ENCODE assay signal across 1 cellular context in genomic region chr21:45074048-45074817, GRCh38.
TF ChIP-seq lines count a peak whose summit lies in the region.

A gene with protein sequence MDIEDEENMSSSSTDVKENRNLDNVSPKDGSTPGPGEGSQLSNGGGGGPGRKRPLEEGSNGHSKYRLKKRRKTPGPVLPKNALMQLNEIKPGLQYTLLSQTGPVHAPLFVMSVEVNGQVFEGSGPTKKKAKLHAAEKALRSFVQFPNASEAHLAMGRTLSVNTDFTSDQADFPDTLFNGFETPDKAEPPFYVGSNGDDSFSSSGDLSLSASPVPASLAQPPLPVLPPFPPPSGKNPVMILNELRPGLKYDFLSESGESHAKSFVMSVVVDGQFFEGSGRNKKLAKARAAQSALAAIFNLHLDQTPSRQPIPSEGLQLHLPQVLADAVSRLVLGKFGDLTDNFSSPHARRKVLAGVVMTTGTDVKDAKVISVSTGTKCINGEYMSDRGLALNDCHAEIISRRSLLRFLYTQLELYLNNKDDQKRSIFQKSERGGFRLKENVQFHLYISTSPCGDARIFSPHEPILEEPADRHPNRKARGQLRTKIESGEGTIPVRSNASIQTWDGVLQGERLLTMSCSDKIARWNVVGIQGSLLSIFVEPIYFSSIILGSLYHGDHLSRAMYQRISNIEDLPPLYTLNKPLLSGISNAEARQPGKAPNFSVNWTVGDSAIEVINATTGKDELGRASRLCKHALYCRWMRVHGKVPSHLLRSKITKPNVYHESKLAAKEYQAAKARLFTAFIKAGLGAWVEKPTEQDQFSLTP (plus strand): TSS chr21:45074580. CDS start chr21:45171657, 97,077 bp downstream.

TF ChIP-seq in GM12878, 131 proteins besides CTCF, POLR2A, EP300 and RAD21 (continued from another document and continues in another):
- TF ChIP-seq EZH2 (IDR thresholded peaks at IDR 0.05; ENCODE audit: borderline replicate concordance, control insufficient read depth, low read depth, low read length) (no peak), KAT2A (conservative IDR thresholded peaks at IDR 0.05; ENCODE audit: control insufficient read depth, low read depth, low read length) (no peak), LARP7 (IDR thresholded peaks at IDR 0.05) (peak; percentile 94), EGR1 (IDR thresholded peaks at IDR 0.05; ENCODE audit: borderline replicate concordance in 1 of 2, low read depth in 2 of 2, low read length in 2 of 2) (peak; percentile 85 to 90), ZNF207 (IDR thresholded peaks at IDR 0.05; ENCODE audit: borderline replicate concordance) (0 out of 2 replicates have a peak, but pooled peaks have one; percentile 28), ESRRA (IDR thresholded peaks at IDR 0.05; ENCODE audit: low read length) (no peak), MXI1 (IDR thresholded peaks at IDR 0.05; ENCODE audit: low read depth, low read length) (no peak), SMC3 (IDR thresholded peaks at IDR 0.05; ENCODE audit: borderline replicate concordance, low read length) (no peak), SKIL (IDR thresholded peaks at IDR 0.05; ENCODE audit: low read depth, poor library complexity, severe bottlenecking) (no peak), SUZ12 (IDR thresholded peaks at IDR 0.05; ENCODE audit: unreplicated experiment) (no peak), SMAD5 (IDR thresholded peaks at IDR 0.05; ENCODE audit: low read depth) (no peak), RELA (IDR thresholded peaks at IDR 0.05; ENCODE audit: borderline replicate concordance, partially characterized antibody) (peak; percentile 34), ZZZ3 (IDR thresholded peaks at IDR 0.05; ENCODE audit: control insufficient read depth, insufficient read length, low read depth) (no peak), CBFB (IDR thresholded peaks at IDR 0.05; ENCODE audit: low read depth) (no peak), ZBTB40 (IDR thresholded peaks at IDR 0.05; ENCODE audit: borderline replicate concordance) (no peak), MLLT1 (IDR thresholded peaks at IDR 0.05) (no peak), ATF7 (IDR thresholded peaks at IDR 0.05; ENCODE audit: low read depth) (no peak), PBX3 (IDR thresholded peaks at IDR 0.05; ENCODE audit: insufficient replicate concordance, low read depth, low read length) (no peak), RCOR1 (conservative IDR thresholded peaks at IDR 0.05; ENCODE audit: low read depth, low read length) (no peak), ZNF622 (IDR thresholded peaks at IDR 0.05) (no peak), TAF1 (IDR thresholded peaks at IDR 0.05; ENCODE audit: borderline replicate concordance, low read depth, low read length) (0 out of 2 replicates have a peak, but pooled peaks have one; percentile 22), ZBTB11 (CRISPR knock-in tag; IDR thresholded peaks at IDR 0.05) (no peak), SUPT20H (IDR thresholded peaks at IDR 0.05; ENCODE audit: borderline replicate concordance, control insufficient read depth, low read depth, low read length) (no peak)
- TF ChIP-seq, protein P1, sequence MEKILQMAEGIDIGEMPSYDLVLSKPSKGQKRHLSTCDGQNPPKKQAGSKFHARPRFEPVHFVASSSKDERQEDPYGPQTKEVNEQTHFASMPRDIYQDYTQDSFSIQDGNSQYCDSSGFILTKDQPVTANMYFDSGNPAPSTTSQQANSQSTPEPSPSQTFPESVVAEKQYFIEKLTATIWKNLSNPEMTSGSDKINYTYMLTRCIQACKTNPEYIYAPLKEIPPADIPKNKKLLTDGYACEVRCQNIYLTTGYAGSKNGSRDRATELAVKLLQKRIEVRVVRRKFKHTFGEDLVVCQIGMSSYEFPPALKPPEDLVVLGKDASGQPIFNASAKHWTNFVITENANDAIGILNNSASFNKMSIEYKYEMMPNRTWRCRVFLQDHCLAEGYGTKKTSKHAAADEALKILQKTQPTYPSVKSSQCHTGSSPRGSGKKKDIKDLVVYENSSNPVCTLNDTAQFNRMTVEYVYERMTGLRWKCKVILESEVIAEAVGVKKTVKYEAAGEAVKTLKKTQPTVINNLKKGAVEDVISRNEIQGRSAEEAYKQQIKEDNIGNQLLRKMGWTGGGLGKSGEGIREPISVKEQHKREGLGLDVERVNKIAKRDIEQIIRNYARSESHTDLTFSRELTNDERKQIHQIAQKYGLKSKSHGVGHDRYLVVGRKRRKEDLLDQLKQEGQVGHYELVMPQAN (conservative IDR thresholded peaks at IDR 0.05): peak; percentile 68; the same call in 1 of the 2 replicates
- TF ChIP-seq, protein P2, sequence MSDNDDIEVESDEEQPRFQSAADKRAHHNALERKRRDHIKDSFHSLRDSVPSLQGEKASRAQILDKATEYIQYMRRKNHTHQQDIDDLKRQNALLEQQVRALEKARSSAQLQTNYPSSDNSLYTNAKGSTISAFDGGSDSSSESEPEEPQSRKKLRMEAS (IDR thresholded peaks at IDR 0.05; ENCODE audit: low read depth, low read length): no peak
- TF ChIP-seq, protein P3, sequence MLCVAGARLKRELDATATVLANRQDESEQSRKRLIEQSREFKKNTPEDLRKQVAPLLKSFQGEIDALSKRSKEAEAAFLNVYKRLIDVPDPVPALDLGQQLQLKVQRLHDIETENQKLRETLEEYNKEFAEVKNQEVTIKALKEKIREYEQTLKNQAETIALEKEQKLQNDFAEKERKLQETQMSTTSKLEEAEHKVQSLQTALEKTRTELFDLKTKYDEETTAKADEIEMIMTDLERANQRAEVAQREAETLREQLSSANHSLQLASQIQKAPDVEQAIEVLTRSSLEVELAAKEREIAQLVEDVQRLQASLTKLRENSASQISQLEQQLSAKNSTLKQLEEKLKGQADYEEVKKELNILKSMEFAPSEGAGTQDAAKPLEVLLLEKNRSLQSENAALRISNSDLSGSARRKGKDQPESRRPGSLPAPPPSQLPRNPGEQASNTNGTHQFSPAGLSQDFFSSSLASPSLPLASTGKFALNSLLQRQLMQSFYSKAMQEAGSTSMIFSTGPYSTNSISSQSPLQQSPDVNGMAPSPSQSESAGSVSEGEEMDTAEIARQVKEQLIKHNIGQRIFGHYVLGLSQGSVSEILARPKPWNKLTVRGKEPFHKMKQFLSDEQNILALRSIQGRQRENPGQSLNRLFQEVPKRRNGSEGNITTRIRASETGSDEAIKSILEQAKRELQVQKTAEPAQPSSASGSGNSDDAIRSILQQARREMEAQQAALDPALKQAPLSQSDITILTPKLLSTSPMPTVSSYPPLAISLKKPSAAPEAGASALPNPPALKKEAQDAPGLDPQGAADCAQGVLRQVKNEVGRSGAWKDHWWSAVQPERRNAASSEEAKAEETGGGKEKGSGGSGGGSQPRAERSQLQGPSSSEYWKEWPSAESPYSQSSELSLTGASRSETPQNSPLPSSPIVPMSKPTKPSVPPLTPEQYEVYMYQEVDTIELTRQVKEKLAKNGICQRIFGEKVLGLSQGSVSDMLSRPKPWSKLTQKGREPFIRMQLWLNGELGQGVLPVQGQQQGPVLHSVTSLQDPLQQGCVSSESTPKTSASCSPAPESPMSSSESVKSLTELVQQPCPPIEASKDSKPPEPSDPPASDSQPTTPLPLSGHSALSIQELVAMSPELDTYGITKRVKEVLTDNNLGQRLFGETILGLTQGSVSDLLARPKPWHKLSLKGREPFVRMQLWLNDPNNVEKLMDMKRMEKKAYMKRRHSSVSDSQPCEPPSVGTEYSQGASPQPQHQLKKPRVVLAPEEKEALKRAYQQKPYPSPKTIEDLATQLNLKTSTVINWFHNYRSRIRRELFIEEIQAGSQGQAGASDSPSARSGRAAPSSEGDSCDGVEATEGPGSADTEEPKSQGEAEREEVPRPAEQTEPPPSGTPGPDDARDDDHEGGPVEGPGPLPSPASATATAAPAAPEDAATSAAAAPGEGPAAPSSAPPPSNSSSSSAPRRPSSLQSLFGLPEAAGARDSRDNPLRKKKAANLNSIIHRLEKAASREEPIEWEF (IDR thresholded peaks at IDR 0.05; ENCODE audit: insufficient replicate concordance, low read depth, low read length): no peak
- TF ChIP-seq, protein P4, sequence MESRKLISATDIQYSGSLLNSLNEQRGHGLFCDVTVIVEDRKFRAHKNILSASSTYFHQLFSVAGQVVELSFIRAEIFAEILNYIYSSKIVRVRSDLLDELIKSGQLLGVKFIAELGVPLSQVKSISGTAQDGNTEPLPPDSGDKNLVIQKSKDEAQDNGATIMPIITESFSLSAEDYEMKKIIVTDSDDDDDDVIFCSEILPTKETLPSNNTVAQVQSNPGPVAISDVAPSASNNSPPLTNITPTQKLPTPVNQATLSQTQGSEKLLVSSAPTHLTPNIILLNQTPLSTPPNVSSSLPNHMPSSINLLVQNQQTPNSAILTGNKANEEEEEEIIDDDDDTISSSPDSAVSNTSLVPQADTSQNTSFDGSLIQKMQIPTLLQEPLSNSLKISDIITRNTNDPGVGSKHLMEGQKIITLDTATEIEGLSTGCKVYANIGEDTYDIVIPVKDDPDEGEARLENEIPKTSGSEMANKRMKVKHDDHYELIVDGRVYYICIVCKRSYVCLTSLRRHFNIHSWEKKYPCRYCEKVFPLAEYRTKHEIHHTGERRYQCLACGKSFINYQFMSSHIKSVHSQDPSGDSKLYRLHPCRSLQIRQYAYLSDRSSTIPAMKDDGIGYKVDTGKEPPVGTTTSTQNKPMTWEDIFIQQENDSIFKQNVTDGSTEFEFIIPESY (IDR thresholded peaks at IDR 0.05): no peak
